In genomic region chrX:8183281-8183680, GRCh38 we compare ENCODE assay signal across 36 cellular contexts. TPM values are rescaled to one million over a fixed set of nuclear protein-coding genes. Genes with fewer than 3 reads are reported as not detected.
"Had no signal": no experiment of that assay in that cellular context is flagged by ENCODE, and none has a peak within 500 bp of the region (broad histone marks: within the 10 kb centered on the region; RNA-seq: fewer than 3 reads in every experiment).

No MANE protein-coding gene starts in this region.

- DNase-seq: activated CD4-positive, alpha-beta memory T cell treated with anti-CD3 and anti-CD28 coated beads for 36 hours; activated CD4-positive, alpha-beta T cell treated with anti-CD3 and anti-CD28 coated beads for 36 hours; activated CD4-positive, alpha-beta T cell treated with anti-CD3 and anti-CD28 coated beads, Interleukin-2, amount 10 ng/mL, durations not matched to agents 24 days and 14 days; activated CD4-positive, CD25-positive, alpha-beta regulatory T cell; activated CD4-positive, CD25-positive, alpha-beta regulatory T cell treated with anti-CD3 and anti-CD28 coated beads, Interleukin-2, amount 50 U/mL, for 72 hours; activated CD8-positive, alpha-beta memory T cell treated with anti-CD3 and anti-CD28 coated beads, Interleukin-2, amount 10 ng/mL, durations not matched to agents 7 days and 5 days; activated CD8-positive, alpha-beta memory T cell treated with anti-CD3 and anti-CD28 coated beads, Interleukin-2, amount 50 U/mL, for 4 hours; activated CD8-positive, alpha-beta T cell treated with anti-CD3 and anti-CD28 coated beads, Interleukin-2, amount 10 ng/mL, durations not matched to agents 7 days and 5 days; activated effector memory CD4-positive, alpha-beta T cell treated with anti-CD3 and anti-CD28 coated beads, Interleukin-2, amount 50 U/mL, for 16 hours; activated naive CD4-positive, alpha-beta T cell treated with anti-CD3 and anti-CD28 coated beads for 36 hours; activated naive CD8-positive, alpha-beta T cell treated with anti-CD3 and anti-CD28 coated beads for 36 hours; activated naive CD8-positive, alpha-beta T cell treated with anti-CD3 and anti-CD28 coated beads, Interleukin-2, amount 50 U/mL, for 24 hours; activated T-cell treated with anti-CD3 and anti-CD28 coated beads, Interleukin-2, amount 50 U/mL, for 1 hour; activated T-cell treated with anti-CD3 and anti-CD28 coated beads, Interleukin-2, amount 50 U/mL, for 48 hours; adrenal gland; amygdala; brain microvascular endothelial cell; cortex of kidney; dermis blood vessel endothelial cell; effector CD4-positive, alpha-beta T cell; effector memory CD8-positive, alpha-beta T cell; erythroblast; foreskin keratinocyte; gastrocnemius medialis; glutamatergic neuron; heart left ventricle; T-helper 2 cell had no signal

- ATAC-seq: activated CD4-positive, alpha-beta T cell treated with anti-CD3 and anti-CD28 coated beads for 36 hours; activated CD8-positive, alpha-beta memory T cell treated with anti-CD3 and anti-CD28 coated beads, Interleukin-2, amount 10 ng/mL, durations not matched to agents 7 days and 5 days; activated CD8-positive, alpha-beta T cell treated with anti-CD3 and anti-CD28 coated beads, Interleukin-2, amount 10 ng/mL, durations not matched to agents 7 days and 5 days; activated naive CD8-positive, alpha-beta T cell treated with anti-CD3 and anti-CD28 coated beads, Interleukin-2, amount 50 U/mL, for 24 hours; effector memory CD8-positive, alpha-beta T cell; foreskin keratinocyte; gastrocnemius medialis; heart left ventricle had no signal

RNA-seq across cellular contexts. Expression of gene VCX2, which starts 12.2 kb away (rescaled TPM):
- total RNA-seq: activated CD4-positive, alpha-beta memory T cell treated with anti-CD3 and anti-CD28 coated beads for 36 hours; activated CD4-positive, alpha-beta T cell treated with anti-CD3 and anti-CD28 coated beads for 36 hours; activated CD4-positive, alpha-beta T cell treated with anti-CD3 and anti-CD28 coated beads, Interleukin-2, amount 10 ng/mL, durations not matched to agents 24 days and 14 days; activated CD8-positive, alpha-beta memory T cell treated with anti-CD3 and anti-CD28 coated beads for 36 hours; activated CD8-positive, alpha-beta memory T cell treated with anti-CD3 and anti-CD28 coated beads, Interleukin-2, amount 10 ng/mL, durations not matched to agents 7 days and 5 days; activated CD8-positive, alpha-beta T cell treated with anti-CD3 and anti-CD28 coated beads, Interleukin-2, amount 10 ng/mL, durations not matched to agents 7 days and 5 days; activated naive CD4-positive, alpha-beta T cell treated with anti-CD3 and anti-CD28 coated beads for 36 hours; activated naive CD8-positive, alpha-beta T cell treated with anti-CD3 and anti-CD28 coated beads for 36 hours; activated T-helper 1 cell treated with anti-CD3 and anti-CD28 coated beads, Interleukin-12 subunit alpha, Interleukin-12 subunit beta, Interleukin-2, Interleukin-4 antibody, amounts not matched to agents 30 ng/mL and 10 ng/mL and 1 ng/mL, durations not matched to agents 14 hours and 24 hours and 36 hours; activated T-helper 2 cell treated with anti-CD3 and anti-CD28 coated beads, Interferon-gamma antibody, Interleukin-2, Interleukin-4, amounts not matched to agents 10 μg/mL and 5 μg/mL and 100 μg/mL, durations not matched to agents 14 hours and 24 hours and 36 hours; adrenal gland; ascending aorta; bronchial epithelial cell; cardiac septum; cerebellum; dermis blood vessel endothelial cell; esophagus muscularis mucosa; foreskin keratinocyte; gastrocnemius medialis; heart left ventricle; T-helper 1 cell treated with Interleukin-12 subunit alpha and Interleukin-12 subunit beta and Interleukin-4 antibody, amounts not matched to agents 30 ng/mL and 1 ng/mL, for 36 hours had no signal
